ENCODE assay signal across 8 cellular contexts in the genomic region with DNA sequence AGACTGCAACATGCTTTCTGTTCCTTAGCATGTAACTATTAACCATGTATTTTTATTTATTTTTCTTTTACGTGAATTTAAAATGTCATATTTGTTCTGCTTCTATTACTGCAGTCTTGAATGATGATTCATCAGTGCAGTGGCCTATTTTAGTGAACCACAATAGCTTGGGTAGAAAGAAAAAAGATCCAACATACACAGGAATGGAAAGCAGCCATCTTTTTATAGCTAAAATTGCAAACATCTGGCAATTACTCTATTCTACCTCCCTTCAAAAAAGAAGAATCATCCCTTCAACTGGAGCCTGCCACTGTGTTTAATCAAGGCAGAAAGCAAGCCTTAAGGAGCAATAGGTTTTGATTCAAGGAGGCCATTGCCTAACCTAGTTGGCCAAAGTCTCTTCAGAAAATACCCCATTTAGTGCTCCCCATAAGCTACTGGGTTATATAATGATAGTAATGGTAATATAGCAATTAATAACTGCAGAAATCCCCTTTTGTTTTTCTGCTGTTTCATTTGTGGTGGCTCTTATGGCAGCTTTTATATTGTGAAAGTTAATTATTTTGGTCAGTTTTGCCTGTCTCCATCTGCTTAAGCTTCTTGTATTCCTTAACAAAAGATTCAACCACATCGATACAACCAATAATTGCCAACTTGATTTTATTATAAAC.
DNase-seq lines count a peak whose midpoint lies in the region; ATAC-seq and TF ChIP-seq lines count a peak whose summit lies in the region.

No MANE protein-coding gene starts in this region.

- no peak overlapping the region for H3K4me3 ChIP-seq in choroid plexus epithelial cell (ENCODE audit: low read depth, low read length)
- H3K4me3 ChIP-seq in stomach: no peak overlapping the region
- no peak overlapping the region for H3K4me3 ChIP-seq in endodermal cell (ENCODE audit: low read length)
- no peak overlapping the region for H3K4me3 ChIP-seq in colonic mucosa

- no peak overlapping the region for H3K4me3 Mint-ChIP-seq in endodermal cell

- peaks cover 18% of the 10 kb centered on the region for H3K36me3 Mint-ChIP-seq in endodermal cell (ENCODE audit: low read depth)

- intact Hi-C loops in stomach (cut with DNase I; ENCODE audit: low total_unique reads): no loop called here
- intact Hi-C loops in colonic mucosa (cut with DNase I): no loop called here

- TF ChIP-seq CTCF in choroid plexus epithelial cell (conservative IDR thresholded peaks at IDR 0.05; ENCODE audit: low read depth, low read length): no peak
- TF ChIP-seq CTCF in stomach (IDR thresholded peaks at IDR 0.05): no peak
- TF ChIP-seq CTCF in endodermal cell (conservative IDR thresholded peaks at IDR 0.05): no peak
- TF ChIP-seq CTCF in colonic mucosa (IDR thresholded peaks at IDR 0.05): no peak

- ATAC-seq in GM19351 (IDR thresholded peaks at IDR 0.05; ENCODE audit: unreplicated experiment) (peak; percentile 19), HG03280 (IDR thresholded peaks at IDR 0.05; ENCODE audit: unreplicated experiment) (peak; percentile 32)

- peaks cover 23% of the 10 kb centered on the region for H3K9me3 Mint-ChIP-seq in endodermal cell

- no peak for TF ChIP-seq POLR2A in stomach (IDR thresholded peaks at IDR 0.05)

- H3K9me3 ChIP-seq in stomach: no peaks in the 10 kb centered on the region
- H3K9me3 ChIP-seq in endodermal cell (ENCODE audit: control insufficient read depth, low read length): no peaks in the 10 kb centered on the region
- no peaks in the 10 kb centered on the region for H3K9me3 ChIP-seq in colonic mucosa

- no peak overlapping the region for H3K27ac Mint-ChIP-seq in endodermal cell

- peaks cover 6 to 31% (median 19%) of the 10 kb centered on the region in 4 donors for H3K4me1 ChIP-seq in stomach
- no peaks in the 10 kb centered on the region for H3K4me1 ChIP-seq in endodermal cell (ENCODE audit: control insufficient read depth, insufficient read depth, low read length)
- peaks cover 4% of the 10 kb centered on the region for H3K4me1 ChIP-seq in colonic mucosa

- H3K9ac ChIP-seq in endodermal cell (ENCODE audit: extremely low read depth, low read length, poor library complexity, severe bottlenecking): no peak overlapping the region
- no peak overlapping the region for H3K9ac ChIP-seq in colonic mucosa (ENCODE audit: low read depth in 2 of 2, low read length in 2 of 2)

- H3K27me3 Mint-ChIP-seq in endodermal cell (ENCODE audit: insufficient read depth): no peaks in the 10 kb centered on the region

- no peaks in the 10 kb centered on the region for H3K4me1 Mint-ChIP-seq in endodermal cell

- TF ChIP-seq EP300 in stomach (IDR thresholded peaks at IDR 0.05): no peak

- H3K27me3 ChIP-seq in stomach (no peaks in the 10 kb centered on the region), endodermal cell (ENCODE audit: control insufficient read depth, insufficient read depth, low read length, poor library complexity, severe bottlenecking) (no peaks in the 10 kb centered on the region), colonic mucosa (no peaks in the 10 kb centered on the region)

- 50 to 61% (median 59%) methylated on average over 2 of the region's 2 CpGs for WGBS in stomach, 5 donors
- WGBS in endodermal cell (ENCODE audit: insufficient coverage in 1 of 2, insufficient read length in 1 of 2), 2 experiments: 100% methylated on average over 1 to 2 of the region's 2 CpGs

- no peaks in the 10 kb centered on the region for H3K36me3 ChIP-seq in stomach
- H3K36me3 ChIP-seq in endodermal cell (ENCODE audit: control insufficient read depth, insufficient read depth, low read length): peaks cover 21% of the 10 kb centered on the region
- H3K36me3 ChIP-seq in colonic mucosa: no peaks in the 10 kb centered on the region

- peak overlapping the region in 3 of 5 donors; percentile 13 to 66 (median 52) for H3K27ac ChIP-seq in stomach
- H3K27ac ChIP-seq in endodermal cell (ENCODE audit: low read depth, low read length): no peak overlapping the region
- H3K27ac ChIP-seq in colonic mucosa: no peak overlapping the region

- DNase-seq in choroid plexus epithelial cell (ENCODE audit: low read depth) (peak; percentile 92), stomach (no peak), endodermal cell (no peak), anterior cingulate cortex (lab: John Stamatoyannopoulos, UW) (no peak), NCI-H1436 treated with DMSO at 0.1 percent for 48 hours (lab: John Stamatoyannopoulos, UW) (no peak), colonic mucosa (no peak)

Comparison
In these comparisons a context has a peak if more than half of its experiments do, and no peak if none do; other contexts are left out.
1. H3K27ac ChIP-seq: peak in stomach (3 of 5); none in endodermal cell (single experiment) and colonic mucosa (single experiment).